1 cellular context compared by ENCODE assay signal in genomic region chr18:809985-810642, GRCh38.
TF ChIP-seq lines count a peak whose summit lies in the region.

No MANE protein-coding gene starts in this region.

TF ChIP-seq in K562, 482 proteins besides CTCF, POLR2A, EP300 and RAD21 (continued from another document):
- no peak for TF ChIP-seq PRDM10 (IDR thresholded peaks at IDR 0.05; ENCODE audit: partially characterized antibody)
